Comparison of ENCODE assay signal across 19 cellular contexts in genomic region chr17:14923981-14924380, GRCh38.
"Had no signal": no experiment of that assay in that cellular context is flagged by ENCODE, and none has a peak within 500 bp of the region (broad histone marks: within the 10 kb centered on the region; RNA-seq: fewer than 3 reads in every experiment).

No MANE protein-coding gene starts in this region.

- H3K4me1 Mint-ChIP-seq: activated CD4-positive, alpha-beta memory T cell treated with anti-CD3 and anti-CD28 coated beads, Interleukin-2, amount 10 ng/mL, durations not matched to agents 7 days and 5 days; activated naive CD4-positive, alpha-beta T cell treated with anti-CD3 and anti-CD28 coated beads, Interleukin-2, amount 50 U/mL, for 24 hours; immature natural killer cell; naive B cell; stimulated activated memory B cell treated with anti-CD40 and anti-IgM and Interleukin-4, amounts not matched to agents 10 μg/mL and 1 μg/mL and 100 μg/mL, for 72 hours had no signal

- H3K27me3 Mint-ChIP-seq: activated CD4-positive, alpha-beta memory T cell treated with anti-CD3 and anti-CD28 coated beads, Interleukin-2, amount 10 ng/mL, durations not matched to agents 7 days and 5 days; brain; dendritic cell treated with granulocyte-macrophage colony-stimulating factor and Interleukin-4, amounts not matched to agents 40 ng/mL and 50 ng/mL, for 4 days had no signal

- H3K4me3 Mint-ChIP-seq: activated CD4-positive, alpha-beta memory T cell treated with anti-CD3 and anti-CD28 coated beads, Interleukin-2, amount 10 ng/mL, durations not matched to agents 7 days and 5 days; activated naive CD4-positive, alpha-beta T cell treated with anti-CD3 and anti-CD28 coated beads, Interleukin-2, amount 50 U/mL, for 24 hours; activated T-cell treated with anti-CD3 and anti-CD28 coated beads, Interleukin-2, amount 50 U/mL, for 4 hours; brain; dendritic cell treated with granulocyte-macrophage colony-stimulating factor and Interleukin-4, amounts not matched to agents 40 ng/mL and 50 ng/mL, for 4 days; immature natural killer cell; naive B cell; stimulated activated memory B cell treated with anti-CD40 and anti-IgM and Interleukin-4, amounts not matched to agents 10 μg/mL and 1 μg/mL and 100 μg/mL, for 72 hours; T-helper 1 cell treated with Interleukin-12 subunit alpha and Interleukin-12 subunit beta and Interleukin-4 antibody, amounts not matched to agents 30 μg/mL and 1 μg/mL, for 36 hours had no signal

- H3K36me3 ChIP-seq: sigmoid colon, tibial nerve, uterus had no signal

- H3K36me3 Mint-ChIP-seq: activated naive CD4-positive, alpha-beta T cell treated with anti-CD3 and anti-CD28 coated beads, Interleukin-2, amount 50 U/mL, for 24 hours; immature natural killer cell; naive B cell; stimulated activated memory B cell treated with anti-CD40 and anti-IgM and Interleukin-4, amounts not matched to agents 10 μg/mL and 1 μg/mL and 100 μg/mL, for 72 hours had no signal

- H3K27ac ChIP-seq: parathyroid adenoma, sigmoid colon, tibial nerve, uterus had no signal

- ATAC-seq: activated T-cell treated with anti-CD3 and anti-CD28 coated beads, Interleukin-2, amount 50 U/mL, for 4 hours; stimulated activated memory B cell treated with anti-CD40 and anti-IgM and Interleukin-4, amounts not matched to agents 10 μg/mL and 1 μg/mL and 100 μg/mL, for 72 hours had no signal

- H3K4me3 ChIP-seq: sigmoid colon, tibial nerve, uterus had no signal

- H3K9me3 Mint-ChIP-seq: activated CD4-positive, alpha-beta memory T cell treated with anti-CD3 and anti-CD28 coated beads, Interleukin-2, amount 10 ng/mL, durations not matched to agents 7 days and 5 days; activated naive CD4-positive, alpha-beta T cell treated with anti-CD3 and anti-CD28 coated beads, Interleukin-2, amount 50 U/mL, for 24 hours; activated T-cell treated with anti-CD3 and anti-CD28 coated beads, Interleukin-2, amount 50 U/mL, for 4 hours; dendritic cell treated with granulocyte-macrophage colony-stimulating factor and Interleukin-4, amounts not matched to agents 40 ng/mL and 50 ng/mL, for 4 days; immature natural killer cell; stimulated activated memory B cell treated with anti-CD40 and anti-IgM and Interleukin-4, amounts not matched to agents 10 μg/mL and 1 μg/mL and 100 μg/mL, for 72 hours; T-helper 1 cell treated with Interleukin-12 subunit alpha and Interleukin-12 subunit beta and Interleukin-4 antibody, amounts not matched to agents 30 μg/mL and 1 μg/mL, for 36 hours had no signal

- H3K27me3 ChIP-seq: uterus had no signal

- H3K27ac Mint-ChIP-seq: activated CD4-positive, alpha-beta memory T cell treated with anti-CD3 and anti-CD28 coated beads, Interleukin-2, amount 10 ng/mL, durations not matched to agents 7 days and 5 days; activated naive CD4-positive, alpha-beta T cell treated with anti-CD3 and anti-CD28 coated beads, Interleukin-2, amount 50 U/mL, for 24 hours; brain; dendritic cell treated with granulocyte-macrophage colony-stimulating factor and Interleukin-4, amounts not matched to agents 40 ng/mL and 50 ng/mL, for 4 days; immature natural killer cell; naive B cell; stimulated activated memory B cell treated with anti-CD40 and anti-IgM and Interleukin-4, amounts not matched to agents 10 μg/mL and 1 μg/mL and 100 μg/mL, for 72 hours; T-helper 1 cell treated with Interleukin-12 subunit alpha and Interleukin-12 subunit beta and Interleukin-4 antibody, amounts not matched to agents 30 μg/mL and 1 μg/mL, for 36 hours had no signal

- DNase-seq: activated CD4-positive, alpha-beta memory T cell treated with anti-CD3 and anti-CD28 coated beads, Interleukin-2, amount 10 ng/mL, durations not matched to agents 7 days and 5 days; activated CD4-positive, alpha-beta T cell treated with anti-CD3 and anti-CD28 coated beads for 4 hours; activated effector memory CD4-positive, alpha-beta T cell treated with Interleukin-2 at 50 U/mL for 16 hours; activated T-cell treated with anti-CD3 and anti-CD28 coated beads, Interleukin-2, amount 50 U/mL, for 4 hours; cerebellar nuclear complex; effector memory CD4-positive, alpha-beta T cell; foreskin melanocyte; immature natural killer cell; naive B cell; sigmoid colon; stimulated activated CD4-positive, alpha-beta T cell treated with anti-CD3 and anti-CD28 coated beads, Interleukin-2, amount 100 ng/mL, for 48 hours; uterus had no signal
